Comparison of ENCODE assay signal across 8 cellular contexts in the genomic region with DNA sequence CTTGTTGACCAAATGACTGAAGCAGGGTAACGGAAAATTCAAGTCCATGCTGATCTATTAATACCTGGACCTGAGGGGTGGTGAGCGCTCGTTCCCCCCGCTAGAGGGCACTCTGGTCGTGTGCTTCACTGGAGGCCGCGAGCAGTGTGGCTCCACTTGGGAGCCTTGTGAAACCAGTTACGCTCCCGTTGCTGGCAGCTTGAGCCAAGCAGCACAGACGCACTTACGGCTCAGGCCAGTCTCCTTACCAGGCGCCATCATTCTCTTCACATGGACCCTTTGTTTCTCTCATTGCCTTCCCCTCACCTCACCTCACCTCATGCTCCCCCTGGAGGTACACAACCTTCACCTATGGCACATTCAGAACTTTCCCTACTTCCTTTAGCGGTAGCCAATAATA. TPM values are rescaled to one million over a fixed set of nuclear protein-coding genes. Genes with fewer than 3 reads are reported as not detected.
DNase-seq lines count a peak whose midpoint lies in the region; ATAC-seq and TF ChIP-seq lines count a peak whose summit lies in the region.

No MANE protein-coding gene starts in this region.

- CTCF ChIA-PET in RWPE1 (lab: Yijun Ruan, JAX), result interaction anchor here (0.6 to 3.9 kb wide), 23 partner anchors 19 to 457 kb away, joined by 3 to 18 read pairs (median 3); partner anchors contain the start of gene NGF

- H3K27ac ChIP-seq in GM23338 (ENCODE audit: low read depth), result no peak overlapping the region
- no peak overlapping the region for H3K27ac ChIP-seq in RWPE1
- H3K27ac ChIP-seq in suprapubic skin, result no peak overlapping the region

- no peak for TF ChIP-seq POLR2A in suprapubic skin (IDR thresholded peaks at IDR 0.05)

- DNase-seq in DMS79 (lab: John Stamatoyannopoulos, UW) (peak; percentile 86), GM23338 (ENCODE audit: low spot score) (peak; percentile 95), MG63 (peak; percentile 90), RWPE1 (ENCODE audit: low spot score) (peak; percentile 85), fibroblast of villous mesenchyme (ENCODE audit: low read depth) (peak; percentile 93), nucleus accumbens (lab: John Stamatoyannopoulos, UW) (peak in 50 of 56 donors; percentile 2 to 86 (median 42)), suprapubic skin (ENCODE audit: low spot score in 2 of 2) (peak; percentile 90 to 91)
- DNase-seq in activated T-helper 2 cell treated with anti-CD3 and anti-CD28 coated beads, Interferon-gamma antibody, Interleukin-2, Interleukin-4, amounts not matched to agents 10 μg/mL and 5 μg/mL and 100 μg/mL, durations not matched to agents 14 hours and 24 hours and 36 hours (ENCODE audit: low spot score), result peak; percentile 41

- no peak for TF ChIP-seq EP300 in suprapubic skin (IDR thresholded peaks at IDR 0.05)

- no peaks in the 10 kb centered on the region for H3K36me3 Mint-ChIP-seq in GM23338 (ENCODE audit: low read depth)
- H3K36me3 Mint-ChIP-seq in activated T-helper 2 cell treated with anti-CD3 and anti-CD28 coated beads, Interferon-gamma antibody, Interleukin-2, Interleukin-4, amounts not matched to agents 10 μg/mL and 5 μg/mL and 100 μg/mL, durations not matched to agents 14 hours and 24 hours and 36 hours (ENCODE audit: low read depth), result no peaks in the 10 kb centered on the region

- no peak overlapping the region for H3K27ac Mint-ChIP-seq in GM23338
- no peak overlapping the region for H3K27ac Mint-ChIP-seq in activated T-helper 2 cell treated with anti-CD3 and anti-CD28 coated beads, Interferon-gamma antibody, Interleukin-2, Interleukin-4, amounts not matched to agents 10 μg/mL and 5 μg/mL and 100 μg/mL, durations not matched to agents 14 hours and 24 hours and 36 hours

- H3K4me2 ChIP-seq in GM23338, result no peak overlapping the region

- H3K27me3 ChIP-seq in GM23338 (ENCODE audit: insufficient read depth) (no peaks in the 10 kb centered on the region), MG63 (no peaks in the 10 kb centered on the region), suprapubic skin (peaks cover 6% of the 10 kb centered on the region)

- H3F3A ChIP-seq in GM23338 (replicated peaks; ENCODE audit: low read depth), result no peaks in the 10 kb centered on the region

- no peaks in the 10 kb centered on the region for H3K4me1 Mint-ChIP-seq in GM23338
- H3K4me1 Mint-ChIP-seq in activated T-helper 2 cell treated with anti-CD3 and anti-CD28 coated beads, Interferon-gamma antibody, Interleukin-2, Interleukin-4, amounts not matched to agents 10 μg/mL and 5 μg/mL and 100 μg/mL, durations not matched to agents 14 hours and 24 hours and 36 hours (ENCODE audit: low read depth), result no peaks in the 10 kb centered on the region

- TF ChIP-seq CTCF in GM23338 (conservative IDR thresholded peaks at IDR 0.05; ENCODE audit: low read depth in 2 of 2) (peak; percentile 76 to 91), RWPE1 (conservative IDR thresholded peaks at IDR 0.05; ENCODE audit: low read depth) (peak; percentile 90), fibroblast of villous mesenchyme (IDR thresholded peaks at IDR 0.05; ENCODE audit: insufficient read depth, low read depth, low read length) (peak; percentile 93), suprapubic skin (IDR thresholded peaks at IDR 0.05) (peak; percentile 78 to 88)

- H3K9me3 Mint-ChIP-seq in GM23338, result no peaks in the 10 kb centered on the region
- H3K9me3 Mint-ChIP-seq in activated T-helper 2 cell treated with anti-CD3 and anti-CD28 coated beads, Interferon-gamma antibody, Interleukin-2, Interleukin-4, amounts not matched to agents 10 μg/mL and 5 μg/mL and 100 μg/mL, durations not matched to agents 14 hours and 24 hours and 36 hours, result no peaks in the 10 kb centered on the region

- H3K4me3 Mint-ChIP-seq in GM23338, result no peak overlapping the region
- H3K4me3 Mint-ChIP-seq in activated T-helper 2 cell treated with anti-CD3 and anti-CD28 coated beads, Interferon-gamma antibody, Interleukin-2, Interleukin-4, amounts not matched to agents 10 μg/mL and 5 μg/mL and 100 μg/mL, durations not matched to agents 14 hours and 24 hours and 36 hours (ENCODE audit: low read depth), result no peak overlapping the region

- H4K20me1 ChIP-seq in GM23338 (replicated peaks; ENCODE audit: insufficient read depth), result no peaks in the 10 kb centered on the region

- no peaks in the 10 kb centered on the region for H3K79me2 ChIP-seq in GM23338 (replicated peaks; ENCODE audit: insufficient read depth)

- H3K4me1 ChIP-seq in GM23338 (ENCODE audit: insufficient read depth), result no peaks in the 10 kb centered on the region
- peaks cover 9% of the 10 kb centered on the region for H3K4me1 ChIP-seq in suprapubic skin

- intact Hi-C loops in activated T-helper 2 cell treated with anti-CD3 and anti-CD28 coated beads, Interferon-gamma antibody, Interleukin-2, Interleukin-4, amounts not matched to agents 10 μg/mL and 5 μg/mL and 100 μg/mL, durations not matched to agents 14 hours and 24 hours and 36 hours (cut with micrococcal nuclease), result loop anchor here (2.0 to 5.0 kb wide), 2 partner anchors 328 to 456 kb away; no protein-coding TSS in a partner anchor

- H3K9me3 ChIP-seq in MG63, result no peaks in the 10 kb centered on the region
- H3K9me3 ChIP-seq in suprapubic skin, result no peaks in the 10 kb centered on the region

- POLR2A ChIA-PET in RWPE1 (lab: Yijun Ruan, JAX; ENCODE audit: low non-redundant PET), result no interaction called here

- H3K36me3 ChIP-seq in GM23338 (ENCODE audit: insufficient read depth), result no peaks in the 10 kb centered on the region
- H3K36me3 ChIP-seq in MG63, result no peaks in the 10 kb centered on the region
- H3K36me3 ChIP-seq in suprapubic skin, result no peaks in the 10 kb centered on the region

- H3K27me3 Mint-ChIP-seq in GM23338 (ENCODE audit: insufficient read depth, low read depth, poor library complexity), result peaks cover 5% of the 10 kb centered on the region
- H3K27me3 Mint-ChIP-seq in activated T-helper 2 cell treated with anti-CD3 and anti-CD28 coated beads, Interferon-gamma antibody, Interleukin-2, Interleukin-4, amounts not matched to agents 10 μg/mL and 5 μg/mL and 100 μg/mL, durations not matched to agents 14 hours and 24 hours and 36 hours (ENCODE audit: low read depth), result peaks cover 26% of the 10 kb centered on the region

- H3K4me3 ChIP-seq in GM23338 (no peak overlapping the region), MG63 (no peak overlapping the region), fibroblast of villous mesenchyme (ENCODE audit: low read depth, low read length) (no peak overlapping the region), suprapubic skin (no peak overlapping the region)

- H2AFZ ChIP-seq in GM23338, result peak overlapping the region; percentile 81; the same call in 1 of the 2 replicates

- peak; percentile 100 for ATAC-seq in GM23338

- H3K9me2 ChIP-seq in GM23338 (ENCODE audit: insufficient read depth), result no peaks in the 10 kb centered on the region

- WGBS in suprapubic skin, result 6% methylated on average over 13 of the region's 13 CpGs

TF ChIP-seq in GM23338, 12 proteins besides CTCF, POLR2A, EP300 and RAD21 (continues in another document):
- no peak for TF ChIP-seq POLR2AphosphoS5 (IDR thresholded peaks at IDR 0.05; ENCODE audit: low read depth)

RNA-seq across cellular contexts. Expression of gene TSPAN2, which starts 49.7 kb away (rescaled TPM):
- total RNA-seq in GM23338 (2014; rRNA removed; shearing (Covaris generic)), result 11.8 and 15.0 TPM in 2 replicates
- polyA plus RNA-seq in GM23338 (2016; fragmentation: Nextera tagmentation; extraction: Ambion mirVana), result 9.4 and 11.2 TPM in 2 replicates
- 0.17 and 1.0 TPM in 2 replicates for total RNA-seq in MG63 (2014; rRNA removed; shearing (Covaris generic); ENCODE audit: low replicate concordance)
- total RNA-seq in activated T-helper 2 cell treated with anti-CD3 and anti-CD28 coated beads, Interferon-gamma antibody, Interleukin-2, Interleukin-4, amounts not matched to agents 10 μg/mL and 5 μg/mL and 100 μg/mL, durations not matched to agents 14 hours and 24 hours and 36 hours, result 0.27 and 0.76 TPM in 2 replicates
- total RNA-seq in fibroblast of villous mesenchyme (under 0.01 and 0.97 TPM in 2 replicates), suprapubic skin (1 to 10 TPM in 3 of 4 donors, under 1 TPM in 1; 0.73 to 1.8 (median 1.2) TPM)

Comparison
In these comparisons a context has a peak if more than half of its experiments do, and no peak if none do; other contexts are left out.
1. DNase-seq: peak in every context shown above with its lines; median percentile 95 in GM23338; 93 in fibroblast of villous mesenchyme; 90 in suprapubic skin; 90 in MG63; 86 in DMS79; 85 in RWPE1; 42 in nucleus accumbens; 41 in activated T-helper 2 cell treated with anti-CD3 and anti-CD28 coated beads, Interferon-gamma antibody, Interleukin-2, Interleukin-4, amounts not matched to agents 10 μg/mL and 5 μg/mL and 100 μg/mL, durations not matched to agents 14 hours and 24 hours and 36 hours.